12 cellular contexts compared by ENCODE assay signal in genomic region chr22:38760477-38761201, GRCh38. TPM values are rescaled to one million over a fixed set of nuclear protein-coding genes. Genes with fewer than 3 reads are reported as not detected.
A peak's percentile ranks its signal among the peaks of the same experiment; 100 is the strongest.
DNase-seq lines count a peak whose midpoint lies in the region; ATAC-seq and TF ChIP-seq lines count a peak whose summit lies in the region.
"Had no signal": no experiment of that assay in that cellular context is flagged by ENCODE, and none has a peak within 500 bp of the region (broad histone marks: within the 10 kb centered on the region; RNA-seq: fewer than 3 reads in every experiment).

No MANE protein-coding gene starts in this region.

- no peak overlapping the region for H2BK15ac ChIP-seq in H9 (ENCODE audit: low read depth, low read length)

- H3K4me3 ChIP-seq in right cardiac atrium (ENCODE audit: low read length) (no peak overlapping the region), esophagus muscularis mucosa (no peak overlapping the region)
- H3K4me3 ChIP-seq: breast epithelium, gastroesophageal sphincter had no signal

- H3K27me3 Mint-ChIP-seq in endothelial cell (ENCODE audit: unreplicated experiment), result peaks cover 5% of the 10 kb centered on the region
- H3K27me3 Mint-ChIP-seq in H9 (ENCODE audit: low read depth), result peaks cover 3% of the 10 kb centered on the region

- H3K4me2 ChIP-seq in H9 (ENCODE audit: insufficient read depth, insufficient read length, low read length), result no peak overlapping the region

- no peak overlapping the region for H4K5ac ChIP-seq in H9 (ENCODE audit: insufficient read length, low read depth, low read length)

- H3K4me1 Mint-ChIP-seq in endothelial cell (ENCODE audit: unreplicated experiment) (peaks cover 12% of the 10 kb centered on the region), H9 (peaks cover 14 to 19% of the 10 kb centered on the region in 2 experiments)

- TF ChIP-seq POLR2A in esophagus muscularis mucosa (IDR thresholded peaks at IDR 0.05; ENCODE audit: low read depth), result no peak

- no peaks in the 10 kb centered on the region for H3K79me1 ChIP-seq in H9 (ENCODE audit: insufficient read depth, low read depth, low read length, poor library complexity, severe bottlenecking)

- no peaks in the 10 kb centered on the region for H3K4me1 ChIP-seq in right cardiac atrium (ENCODE audit: control insufficient read depth, insufficient read depth, low read length)
- peaks cover 8 to 19% (median 16%) of the 10 kb centered on the region in 4 donors for H3K4me1 ChIP-seq in esophagus muscularis mucosa
- no peaks in the 10 kb centered on the region for H3K4me1 ChIP-seq in H9 (ENCODE audit: insufficient read depth, low read length)
- H3K4me1 ChIP-seq: breast epithelium had no signal

- 77% methylated on average over 12 of the region's 12 CpGs for WGBS in right cardiac atrium
- WGBS in esophagus muscularis mucosa, result 85% methylated on average over 10 of the region's 12 CpGs
- WGBS in H9 (ENCODE audit: extremely low coverage, insufficient read length, low lambda C conversion rate), result no CpG with 5 or more reads among the region's 12 CpGs

- no peaks in the 10 kb centered on the region for H3K9me3 Mint-ChIP-seq in endothelial cell (ENCODE audit: unreplicated experiment)
- H3K9me3 Mint-ChIP-seq in H9, result no peaks in the 10 kb centered on the region

- no peak overlapping the region for H3K14ac ChIP-seq in H9 (ENCODE audit: insufficient read depth, low read length)

- no peak overlapping the region for H4K8ac ChIP-seq in H9 (replicated peaks; ENCODE audit: insufficient read length, low read depth, low read length)

- H4K91ac ChIP-seq in H9 (ENCODE audit: insufficient read length, low read depth, low read length), result no peak overlapping the region

- no peak overlapping the region for H2AFZ ChIP-seq in H9 (ENCODE audit: low read length)

- no peak overlapping the region for H3K9ac ChIP-seq in H9 (ENCODE audit: extremely low read depth, insufficient read length, low read length)

- no peak overlapping the region for H2BK5ac ChIP-seq in H9 (ENCODE audit: insufficient read length, low read length)

- H3K36me3 Mint-ChIP-seq in endothelial cell (ENCODE audit: low read depth, unreplicated experiment) (no peaks in the 10 kb centered on the region), H9 (ENCODE audit: insufficient read depth in 1 of 3, low read depth in 3 of 3) (no peaks in the 10 kb centered on the region)

- H2BK20ac ChIP-seq in H9 (ENCODE audit: low read depth, low read length, poor library complexity, severe bottlenecking), result no peak overlapping the region

- H2AK5ac ChIP-seq in H9 (ENCODE audit: insufficient read length, low read length), result no peak overlapping the region

- no peaks in the 10 kb centered on the region for H3K27me3 ChIP-seq in right cardiac atrium (ENCODE audit: control insufficient read depth, insufficient read depth)
- H3K27me3 ChIP-seq in esophagus muscularis mucosa, result no peaks in the 10 kb centered on the region
- no peaks in the 10 kb centered on the region for H3K27me3 ChIP-seq in H9 (ENCODE audit: insufficient read depth, low read length)
- H3K27me3 ChIP-seq: breast epithelium, gastroesophageal sphincter had no signal

- TF ChIP-seq CTCF in endothelial cell (IDR thresholded peaks at IDR 0.05; ENCODE audit: unreplicated experiment) (no peak), esophagus muscularis mucosa (IDR thresholded peaks at IDR 0.05) (no peak), H9 (conservative IDR thresholded peaks at IDR 0.05) (no peak)

- no peaks in the 10 kb centered on the region for H3K9me3 ChIP-seq in right cardiac atrium (ENCODE audit: control insufficient read depth, low read length)
- no peaks in the 10 kb centered on the region for H3K9me3 ChIP-seq in esophagus muscularis mucosa
- H3K9me3 ChIP-seq in H9 (ENCODE audit: control insufficient read depth, low read depth, low read length), result no peaks in the 10 kb centered on the region
- H3K9me3 ChIP-seq: breast epithelium, gastroesophageal sphincter had no signal

- H3T11ph ChIP-seq in H9 (ENCODE audit: low read length), result no peak overlapping the region

- H3K23ac ChIP-seq in H9 (ENCODE audit: insufficient read length, low read depth, low read length), result no peak overlapping the region

- DNase-seq in right cardiac atrium, result peak in 2 of 3 donors; percentile 56 to 60
- DNase-seq in left cardiac atrium, result no peak
- DNase-seq in NCI-H345 treated with DMSO at 0.1 percent for 48 hours (lab: John Stamatoyannopoulos, UW; ENCODE audit: unreplicated experiment), result peak; percentile 43
- no peak for DNase-seq in endothelial cell (ENCODE audit: low spot score)
- DNase-seq in esophagus muscularis mucosa (ENCODE audit: extremely low spot score), result no peak
- no peak for DNase-seq in H9
- DNase-seq: NCI-H187 had no signal

- H4K20me1 ChIP-seq in H9 (ENCODE audit: control insufficient read depth, insufficient read depth, insufficient read length), result no peaks in the 10 kb centered on the region

- no peaks in the 10 kb centered on the region for H3K36me3 ChIP-seq in esophagus muscularis mucosa
- H3K36me3 ChIP-seq: breast epithelium, gastroesophageal sphincter had no signal

- peaks cover 2% of the 10 kb centered on the region for H3K23me2 ChIP-seq in H9 (ENCODE audit: insufficient read length, low read depth, low read length, poor library complexity, severe bottlenecking)

- no peak overlapping the region for H3K4ac ChIP-seq in H9 (ENCODE audit: low read depth, low read length)

- H3K56ac ChIP-seq in H9 (ENCODE audit: insufficient read length, low read depth, low read length), result no peak overlapping the region

- intact Hi-C loops in right cardiac atrium (cut with DNase I), result loop anchor here in 2 of 4 donors (10.0 kb wide), 2 partner anchors 114 to 244 kb away; partner anchors contain the start of gene CBX6 (in 1 of the 2)
- intact Hi-C loops in left cardiac atrium (cut with DNase I), result loop anchor here in 1 of 2 donors (10.0 kb wide), 1 partner anchor 244 kb away; no protein-coding TSS in a partner anchor
- intact Hi-C loops in esophagus muscularis mucosa (cut with DNase I), result no loop called here

- H3K27ac ChIP-seq in right cardiac atrium (ENCODE audit: low read length), result no peak overlapping the region
- H3K27ac ChIP-seq in esophagus muscularis mucosa (replicated peaks in 1 of 4), result no peak overlapping the region
- no peak overlapping the region for H3K27ac ChIP-seq in H9 (ENCODE audit: insufficient read length, low read depth, low read length)
- H3K27ac ChIP-seq: breast epithelium, C4-2B, gastroesophageal sphincter had no signal

- H3K4me3 Mint-ChIP-seq in endothelial cell (ENCODE audit: unreplicated experiment) (no peak overlapping the region), H9 (no peak overlapping the region; a peak in 1 of 5 replicates)

- H3K79me2 ChIP-seq in H9 (ENCODE audit: insufficient read depth, low read length), result no peaks in the 10 kb centered on the region

- H2BK120ac ChIP-seq in H9 (ENCODE audit: low read depth, low read length, poor library complexity, severe bottlenecking), result no peak overlapping the region

- peak overlapping the region; percentile 25 for H3K27ac Mint-ChIP-seq in endothelial cell (ENCODE audit: unreplicated experiment)
- no peak overlapping the region for H3K27ac Mint-ChIP-seq in H9

- H3K18ac ChIP-seq in H9 (ENCODE audit: insufficient read length, low read depth, low read length), result no peak overlapping the region

- TF ChIP-seq EP300 in esophagus muscularis mucosa (IDR thresholded peaks at IDR 0.05), result no peak

- ATAC-seq in right cardiac atrium, result no peak
- ATAC-seq in left cardiac atrium, result no peak
- no peak for ATAC-seq in GM19467 (IDR thresholded peaks at IDR 0.05; ENCODE audit: unreplicated experiment)
- ATAC-seq in HG02571 (IDR thresholded peaks at IDR 0.05; ENCODE audit: unreplicated experiment), result no peak
- ATAC-seq: gastroesophageal sphincter had no signal

- no peak overlapping the region for H2BK12ac ChIP-seq in H9 (ENCODE audit: insufficient read length, low read depth, low read length)

RNA-seq across cellular contexts. Expression of gene SUN2, which starts 4.8 kb away (rescaled TPM):
- total RNA-seq in right cardiac atrium (100 to 1,000 TPM; 103 to 123 (median 116) TPM), left cardiac atrium (100 to 1,000 TPM; 109 to 133 TPM), endothelial cell (ENCODE audit: unreplicated experiment) (74.4 TPM), esophagus muscularis mucosa (100 to 1,000 TPM; 417 to 598 (median 449) TPM), H9 (2021) (12.0 and 12.1 TPM in 2 replicates)
- polyA plus RNA-seq in right cardiac atrium, result 61.7 TPM

RNA-seq across cellular contexts. Expression of gene DNAL4, which starts 33.3 kb away (rescaled TPM):
- total RNA-seq in right cardiac atrium (10 to 100 TPM; 10.7 to 13.7 (median 12.7) TPM), left cardiac atrium (10 to 100 TPM in 1 of 2 donors, 1 to 10 TPM in 1; 8.8 to 10.8 TPM), endothelial cell (ENCODE audit: unreplicated experiment) (20.2 TPM), esophagus muscularis mucosa (10 to 100 TPM in 3 of 4 donors, 1 to 10 TPM in 1; 9.3 to 15.2 (median 12.8) TPM), H9 (2021) (8.3 and 8.9 TPM in 2 replicates)
- polyA plus RNA-seq in right cardiac atrium, result 14.7 TPM

RNA-seq across cellular contexts. Expression of gene GTPBP1, which starts 54.9 kb away (rescaled TPM):
- 10 to 100 TPM; 29.1 to 34.5 (median 30.9) TPM for total RNA-seq in right cardiac atrium
- 19.1 TPM for polyA plus RNA-seq in right cardiac atrium
- 10 to 100 TPM; 25.1 to 33.5 TPM for total RNA-seq in left cardiac atrium
- total RNA-seq in endothelial cell (ENCODE audit: unreplicated experiment), result 44.5 TPM
- total RNA-seq in esophagus muscularis mucosa, result 10 to 100 TPM; 35.7 to 62.5 (median 50.6) TPM
- 108 TPM in 2 replicates for total RNA-seq in H9 (2021)

RNA-seq across cellular contexts. Expression of gene JOSD1, which starts 59.9 kb away (rescaled TPM):
- total RNA-seq in right cardiac atrium, result 10 to 100 TPM; 21.4 to 28.6 (median 22.5) TPM
- polyA plus RNA-seq in right cardiac atrium, result 14.3 TPM
- total RNA-seq in left cardiac atrium, result 10 to 100 TPM; 22.7 to 33.2 TPM
- total RNA-seq in endothelial cell (ENCODE audit: unreplicated experiment), result 49.6 TPM
- total RNA-seq in esophagus muscularis mucosa, result 10 to 100 TPM; 49.4 to 76.9 (median 59.4) TPM
- total RNA-seq in H9 (2021), result 18.3 and 19.2 TPM in 2 replicates

Comparison
In these comparisons a context has a peak if more than half of its experiments do, and no peak if none do; other contexts are left out.
1. DNase-seq: peak in right cardiac atrium (2 of 3) and NCI-H345 treated with DMSO at 0.1 percent for 48 hours (single experiment); none in left cardiac atrium (single experiment), endothelial cell (single experiment), esophagus muscularis mucosa (single experiment) and H9 (single experiment).